In genomic region chr9:137027369-137028012, GRCh38 we compare ENCODE assay signal across 1 cellular context.
TF ChIP-seq lines count a peak whose summit lies in the region.

No MANE protein-coding gene starts in this region.

TF ChIP-seq in liver, 16 proteins besides CTCF, POLR2A, EP300 and RAD21 (continued from another document):
- TF ChIP-seq MAX (IDR thresholded peaks at IDR 0.05): no peak
